Comparison of ENCODE assay signal across 24 cellular contexts in genomic region chr15:48596841-48597240, GRCh38. TPM values are rescaled to one million over a fixed set of nuclear protein-coding genes. Genes with fewer than 3 reads are reported as not detected.
DNase-seq lines count a peak whose midpoint lies in the region; ATAC-seq and TF ChIP-seq lines count a peak whose summit lies in the region.
"Had no signal": no experiment of that assay in that cellular context is flagged by ENCODE, and none has a peak within 500 bp of the region (broad histone marks: within the 10 kb centered on the region; RNA-seq: fewer than 3 reads in every experiment).

No MANE protein-coding gene starts in this region.

- DNase-seq in stimulated activated CD4-positive, alpha-beta T cell treated with anti-CD3 and anti-CD28 coated beads, Interleukin-1b, Interleukin-23, amount 100 ng/mL, for 48 hours = no peak
- DNase-seq in upper lobe of left lung = no peak
- no peak for DNase-seq in CD8-positive, alpha-beta memory T cell
- DNase-seq in posterior cingulate gyrus = no peak
- DNase-seq: activated CD4-positive, alpha-beta T cell treated with anti-CD3 and anti-CD28 coated beads, Interleukin-2, amount 50 U/mL, for 48 hours; activated effector memory CD4-positive, alpha-beta T cell treated with anti-CD3 and anti-CD28 coated beads, Interleukin-2, amount 50 U/mL, for 16 hours; DMS53; effector memory CD8-positive, alpha-beta T cell; head of caudate nucleus; immature natural killer cell; left ventricle myocardium superior; mucosa of descending colon; NCI-H1105; NCI-H510A; NK-92 treated with Interleukin-12 subunit alpha and Interleukin-12 subunit beta, amount 100 ng/mL, for 24 hours; small intestine; stimulated activated CD4-positive, alpha-beta T cell treated with anti-CD3 and anti-CD28 coated beads, Interleukin-4, amount 100 ng/mL, for 1 hour; stimulated activated naive CD8-positive, alpha-beta T cell treated with anti-CD3 and anti-CD28 coated beads, Interleukin-15, amount 100 ng/mL, for 72 hours; T-helper 2 cell; transverse colon had no signal

- H3K36me3 ChIP-seq in OCI-LY3 (replicated peaks; ENCODE audit: low read depth, low read length) (no peaks in the 10 kb centered on the region), upper lobe of left lung (no peaks in the 10 kb centered on the region)
- no peaks in the 10 kb centered on the region for H3K36me3 ChIP-seq in CD8-positive, alpha-beta memory T cell (ENCODE audit: insufficient read depth, low read length)
- H3K36me3 ChIP-seq: transverse colon had no signal

- 76 to 90% methylated on average over 4 of the region's 4 CpGs for WGBS in upper lobe of left lung, 2 donors

- H3K4me1 ChIP-seq in OCI-LY3 (ENCODE audit: low read length) (peaks cover 24% of the 10 kb centered on the region), upper lobe of left lung (no peaks in the 10 kb centered on the region)
- no peaks in the 10 kb centered on the region for H3K4me1 ChIP-seq in CD8-positive, alpha-beta memory T cell (ENCODE audit: insufficient read depth, low read length)
- H3K4me1 ChIP-seq: transverse colon had no signal

- no peak overlapping the region for H3K27ac Mint-ChIP-seq in CD8-positive, alpha-beta memory T cell
- H3K27ac Mint-ChIP-seq: effector memory CD8-positive, alpha-beta T cell; immature natural killer cell; stimulated activated naive CD8-positive, alpha-beta T cell treated with anti-CD3 and anti-CD28 coated beads, Interleukin-15, amount 100 ng/mL, for 72 hours had no signal

- TF ChIP-seq CTCF in OCI-LY3 (IDR thresholded peaks at IDR 0.05; ENCODE audit: low read depth, low read length) (no peak), upper lobe of left lung (IDR thresholded peaks at IDR 0.05) (no peak)

- H3K79me2 ChIP-seq in OCI-LY3 (ENCODE audit: low read length) = no peaks in the 10 kb centered on the region

- no peak for TF ChIP-seq POLR2A in upper lobe of left lung (IDR thresholded peaks at IDR 0.05)

- no peak for TF ChIP-seq EP300 in upper lobe of left lung (IDR thresholded peaks at IDR 0.05)

- no peaks in the 10 kb centered on the region for H3K36me3 Mint-ChIP-seq in CD8-positive, alpha-beta memory T cell
- H3K36me3 Mint-ChIP-seq: immature natural killer cell had no signal

- no peaks in the 10 kb centered on the region for H3K9me3 Mint-ChIP-seq in CD8-positive, alpha-beta memory T cell
- H3K9me3 Mint-ChIP-seq: effector memory CD8-positive, alpha-beta T cell; immature natural killer cell; stimulated activated naive CD8-positive, alpha-beta T cell treated with anti-CD3 and anti-CD28 coated beads, Interleukin-15, amount 100 ng/mL, for 72 hours had no signal

- H3K4me3 Mint-ChIP-seq in CD8-positive, alpha-beta memory T cell = no peak overlapping the region
- H3K4me3 Mint-ChIP-seq: effector memory CD8-positive, alpha-beta T cell; immature natural killer cell; neural crest cell; stimulated activated naive CD8-positive, alpha-beta T cell treated with anti-CD3 and anti-CD28 coated beads, Interleukin-15, amount 100 ng/mL, for 72 hours had no signal

- no peaks in the 10 kb centered on the region for H4K20me1 ChIP-seq in OCI-LY3 (ENCODE audit: insufficient read depth, low read length)

- no peaks in the 10 kb centered on the region for H3K4me1 Mint-ChIP-seq in CD8-positive, alpha-beta memory T cell
- H3K4me1 Mint-ChIP-seq: stimulated activated naive CD8-positive, alpha-beta T cell treated with anti-CD3 and anti-CD28 coated beads, Interleukin-15, amount 100 ng/mL, for 72 hours had no signal

- POLR2A ChIA-PET in CD8-positive, alpha-beta memory T cell (lab: Charles Lee) = no interaction called here

- H3K27me3 ChIP-seq in OCI-LY3 (ENCODE audit: low read depth, low read length) (no peaks in the 10 kb centered on the region), upper lobe of left lung (no peaks in the 10 kb centered on the region)
- no peaks in the 10 kb centered on the region for H3K27me3 ChIP-seq in CD8-positive, alpha-beta memory T cell (ENCODE audit: insufficient read depth, low read length, poor library complexity, severe bottlenecking)
- H3K27me3 ChIP-seq: transverse colon had no signal

- no peak overlapping the region for H3K9ac ChIP-seq in OCI-LY3 (ENCODE audit: low read length)

- H2AFZ ChIP-seq in OCI-LY3 (ENCODE audit: low read depth, low read length) = no peak overlapping the region

- peak overlapping the region; percentile 97 for H3K4me2 ChIP-seq in OCI-LY3 (ENCODE audit: low read length)

- H3K27me3 Mint-ChIP-seq in CD8-positive, alpha-beta memory T cell = peaks cover 0 to 5% of the 10 kb centered on the region in 2 donors
- H3K27me3 Mint-ChIP-seq: stimulated activated naive CD8-positive, alpha-beta T cell treated with anti-CD3 and anti-CD28 coated beads, Interleukin-15, amount 100 ng/mL, for 72 hours had no signal

- intact Hi-C loops in posterior cingulate gyrus (cut with DNase I) = no loop called here

- CTCF ChIA-PET in CD8-positive, alpha-beta memory T cell (lab: Charles Lee) = no interaction called here

- peak overlapping the region; percentile 75 for H3K4me3 ChIP-seq in OCI-LY3 (ENCODE audit: low read length)
- H3K4me3 ChIP-seq in upper lobe of left lung = no peak overlapping the region
- no peak overlapping the region for H3K4me3 ChIP-seq in CD8-positive, alpha-beta memory T cell (ENCODE audit: low read length)
- H3K4me3 ChIP-seq: mucosa of descending colon, transverse colon had no signal

- H3K9me3 ChIP-seq in OCI-LY3 (ENCODE audit: insufficient read depth, low read length) (no peaks in the 10 kb centered on the region), upper lobe of left lung (no peaks in the 10 kb centered on the region)
- no peaks in the 10 kb centered on the region for H3K9me3 ChIP-seq in CD8-positive, alpha-beta memory T cell (ENCODE audit: low read length)
- H3K9me3 ChIP-seq: mucosa of descending colon, transverse colon had no signal

- H3K27ac ChIP-seq in OCI-LY3 (ENCODE audit: low read length) (no peak overlapping the region), upper lobe of left lung (peak overlapping the region in 1 of 4 donors; percentile 38)
- H3K27ac ChIP-seq in CD8-positive, alpha-beta memory T cell (ENCODE audit: low read depth, low read length) = no peak overlapping the region
- H3K27ac ChIP-seq: transverse colon had no signal

- ATAC-seq in GM19035 (IDR thresholded peaks at IDR 0.05; ENCODE audit: unreplicated experiment) = peak; percentile 29
- peak; percentile 31 for ATAC-seq in HG02763 (IDR thresholded peaks at IDR 0.05; ENCODE audit: unreplicated experiment)
- no peak for ATAC-seq in upper lobe of left lung (ENCODE audit: low FRiP score in 2 of 2)
- ATAC-seq: effector memory CD8-positive, alpha-beta T cell; left ventricle myocardium superior; mucosa of descending colon; stimulated activated naive CD8-positive, alpha-beta T cell treated with anti-CD3 and anti-CD28 coated beads, Interleukin-15, amount 100 ng/mL, for 72 hours had no signal

RNA-seq across cellular contexts. Expression of gene FBN1, which starts 48.7 kb away (rescaled TPM):
- total RNA-seq in upper lobe of left lung = 100 to 1,000 TPM in 1 of 6 donors, 10 to 100 TPM in 5; 20.3 to 159 (median 44.3) TPM
- total RNA-seq in CD8-positive, alpha-beta memory T cell = under 1 TPM; 0.13 to 0.46 TPM
- polyA plus RNA-seq in CD8-positive, alpha-beta memory T cell = 0.21 TPM

Comparison
In these comparisons a context has a peak if more than half of its experiments do, and no peak if none do; other contexts are left out.
1. ATAC-seq: peak in GM19035 (single experiment) and HG02763 (single experiment); none in upper lobe of left lung (0 of 2).
2. RNA of gene FBN1, which starts 48.7 kb away (total RNA-seq): 20.3 to 159 TPM in upper lobe of left lung; 0.13 to 0.46 TPM in CD8-positive, alpha-beta memory T cell; every median in the first group is over 10 times any median in the second.